8 cellular contexts compared by ENCODE assay signal in genomic region chr11:125166347-125166841, GRCh38. TPM values are rescaled to one million over a fixed set of nuclear protein-coding genes. Genes with fewer than 3 reads are reported as not detected.
A peak's percentile ranks its signal among the peaks of the same experiment; 100 is the strongest.
DNase-seq lines count a peak whose midpoint lies in the region; ATAC-seq and TF ChIP-seq lines count a peak whose summit lies in the region.

No MANE protein-coding gene starts in this region.

- no peak for TF ChIP-seq CTCF in lung (IDR thresholded peaks at IDR 0.05; ENCODE audit: control extremely low read depth, extremely low read depth)
- no peak for TF ChIP-seq CTCF in testis (IDR thresholded peaks at IDR 0.05)

- no peaks in the 10 kb centered on the region for H3K36me3 ChIP-seq in lung (ENCODE audit: control insufficient read depth in 2 of 2, insufficient read depth in 2 of 2, low read length in 2 of 2)
- H3K36me3 ChIP-seq in testis (ENCODE audit: low read depth, missing control alignments): no peaks in the 10 kb centered on the region

- 3% methylated on average over 36 to 37 of the region's 37 CpGs for WGBS in lung, 2 donors
- 0 to 2% methylated on average over 11 to 24 of the region's 37 CpGs for WGBS in testis, 2 donors

- no peaks in the 10 kb centered on the region for H3K9me3 Mint-ChIP-seq in activated CD4-positive, alpha-beta T cell treated with anti-CD3 and anti-CD28 coated beads for 36 hours (ENCODE audit: low read depth)

- POLR2A ChIA-PET in activated CD4-positive, alpha-beta T cell treated with anti-CD3 and anti-CD28 coated beads for 36 hours (lab: Charles Lee): no interaction called here

- H3K27me3 Mint-ChIP-seq in activated CD4-positive, alpha-beta T cell treated with anti-CD3 and anti-CD28 coated beads for 36 hours: peaks cover 63% of the 10 kb centered on the region

- peaks cover 18% of the 10 kb centered on the region for H3K4me1 Mint-ChIP-seq in activated CD4-positive, alpha-beta T cell treated with anti-CD3 and anti-CD28 coated beads for 36 hours

- H3K4me3 Mint-ChIP-seq in activated CD4-positive, alpha-beta T cell treated with anti-CD3 and anti-CD28 coated beads for 36 hours: peak overlapping the region; percentile 73

- TF ChIP-seq POLR2A in testis (IDR thresholded peaks at IDR 0.05): no peak

- H3K27ac Mint-ChIP-seq in activated CD4-positive, alpha-beta T cell treated with anti-CD3 and anti-CD28 coated beads for 36 hours: no peak overlapping the region

- H3K36me3 Mint-ChIP-seq in activated CD4-positive, alpha-beta T cell treated with anti-CD3 and anti-CD28 coated beads for 36 hours (ENCODE audit: low read depth): no peaks in the 10 kb centered on the region

- H3K4me1 ChIP-seq in lung (ENCODE audit: control insufficient read depth in 2 of 2, insufficient read depth in 2 of 2, low read length in 2 of 2) (peaks cover 4 to 13% of the 10 kb centered on the region in 2 donors), testis (peaks cover 28% of the 10 kb centered on the region)

- peak; percentile 27 for DNase-seq in activated CD4-positive, alpha-beta T cell treated with anti-CD3 and anti-CD28 coated beads for 36 hours
- no peak for DNase-seq in activated CD4-positive, alpha-beta T cell treated with anti-CD3 and anti-CD28 coated beads, Interleukin-2, amount 50 U/mL, for 1 hour
- no peak for DNase-seq in lung (ENCODE audit: low spot score)
- DNase-seq in testis: no peak
- no peak for DNase-seq in NCI-H446 (lab: John Stamatoyannopoulos, UW)
- DNase-seq in globus pallidus (ENCODE audit: low spot score): no peak
- no peak for DNase-seq in NCI-H2196 (lab: John Stamatoyannopoulos, UW; ENCODE audit: unreplicated experiment)

- H3K27me3 ChIP-seq in lung (ENCODE audit: control insufficient read depth, insufficient read depth): no peaks in the 10 kb centered on the region
- H3K27me3 ChIP-seq in testis: no peaks in the 10 kb centered on the region

- H3K27ac ChIP-seq in cingulate gyrus (ENCODE audit: low read depth, low read length) (peak overlapping the region; percentile 72), lung (ENCODE audit: low read depth in 1 of 2, low read length in 1 of 2) (peak overlapping the region; percentile 37 to 84), testis (peak overlapping the region; percentile 87 to 93)

- peak overlapping the region; percentile 48 for H3K4me3 ChIP-seq in lung
- peak overlapping the region; percentile 61 to 71 for H3K4me3 ChIP-seq in testis

- intact Hi-C loops in activated CD4-positive, alpha-beta T cell treated with anti-CD3 and anti-CD28 coated beads for 36 hours (cut with DNase I, micrococcal nuclease): loop anchor here in 1 of 2 experiments (10.0 kb wide), 1 partner anchor 708 kb away; no protein-coding TSS in a partner anchor
- intact Hi-C loops in testis (cut with DNase I; ENCODE audit: low total_unique reads): loop anchor here (5.0 kb wide), 2 partner anchors 61 to 176 kb away; no protein-coding TSS in a partner anchor

- H3K9me3 ChIP-seq in lung (ENCODE audit: control insufficient read depth in 2 of 2, insufficient read depth in 1 of 2, low read length in 1 of 2) (peaks cover 0 to 3% of the 10 kb centered on the region in 2 donors), testis (no peaks in the 10 kb centered on the region)

- peak; percentile 25 for ATAC-seq in activated CD4-positive, alpha-beta T cell treated with anti-CD3 and anti-CD28 coated beads for 36 hours
- no peak for ATAC-seq in lung (ENCODE audit: insufficient read depth, low FRiP score)

- CTCF ChIA-PET in activated CD4-positive, alpha-beta T cell treated with anti-CD3 and anti-CD28 coated beads for 36 hours (lab: Charles Lee): interaction anchor here (0.6 to 1.0 kb wide), 2 partner anchors 160 to 1354 kb away, joined by 3 read pairs; no protein-coding TSS in a partner anchor

RNA-seq across cellular contexts. Expression of gene PKNOX2, which starts 1.8 kb away (rescaled TPM):
- total RNA-seq in activated CD4-positive, alpha-beta T cell treated with anti-CD3 and anti-CD28 coated beads for 36 hours: not detected
- total RNA-seq in lung: 10 to 100 TPM in 1 of 2 donors, 1 to 10 TPM in 1; 9.3 to 10.6 TPM
- 1 to 10 TPM; 3.1 to 6.5 TPM for polyA plus RNA-seq in lung
- total RNA-seq in testis: 1 to 10 TPM; 5.5 to 7.3 TPM
- polyA plus RNA-seq in testis (ENCODE audit: insufficient read depth, low read depth, low replicate concordance): 10.4 TPM

RNA-seq across cellular contexts. Expression of gene TMEM218, which starts 55.0 kb away (rescaled TPM):
- 10 to 100 TPM; 11.3 TPM for total RNA-seq in activated CD4-positive, alpha-beta T cell treated with anti-CD3 and anti-CD28 coated beads for 36 hours
- total RNA-seq in lung (10 to 100 TPM; 24.6 to 39.9 TPM), testis (10 to 100 TPM; 15.1 to 17.2 TPM)
- polyA plus RNA-seq in lung (10 to 100 TPM; 23.3 to 30.2 TPM), testis (ENCODE audit: insufficient read depth, low read depth, low replicate concordance) (17.7 TPM)

Comparison
In these comparisons a context has a peak if more than half of its experiments do, and no peak if none do; other contexts are left out.
1. RNA of gene PKNOX2, which starts 1.8 kb away (total RNA-seq): 9.3 to 10.6 TPM in lung and 5.5 to 7.3 TPM in testis; not detected in activated CD4-positive, alpha-beta T cell treated with anti-CD3 and anti-CD28 coated beads for 36 hours; every median in the first group is over 4 times any median in the second.
2. Peak in every context shown above with its lines, with median percentiles within 50 percentile points of each other: H3K27ac ChIP-seq.